Comparison of ENCODE assay signal across 1 cellular context in the genomic region with DNA sequence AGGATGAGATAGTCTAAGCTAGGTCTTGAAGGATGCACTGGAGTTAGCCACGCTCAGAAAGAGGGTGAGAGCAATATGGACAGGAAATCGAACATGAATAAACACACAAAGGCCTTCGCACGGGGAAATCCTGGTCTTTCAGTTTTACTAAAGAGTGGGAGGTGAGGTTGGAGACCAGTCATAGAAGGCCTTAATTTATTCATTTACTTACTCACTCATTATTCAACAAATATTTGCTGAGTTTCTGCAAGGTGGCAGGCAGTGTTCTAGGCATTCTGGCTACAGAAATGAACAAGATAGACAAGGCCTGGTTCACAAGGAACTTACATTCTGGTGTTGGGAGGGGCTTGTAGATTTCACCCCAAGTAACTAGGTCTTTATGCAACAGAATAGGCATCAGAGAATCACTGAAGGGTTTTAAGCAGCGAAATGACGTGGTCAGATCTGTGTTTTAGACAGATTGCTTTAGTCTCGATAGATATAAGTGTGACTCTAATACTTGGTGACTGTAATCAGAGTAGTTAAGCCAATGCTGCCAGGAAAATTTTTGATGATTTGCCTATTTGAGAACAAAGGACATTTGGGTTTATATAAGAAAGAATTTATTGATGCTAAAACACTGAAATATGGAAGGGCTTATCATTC.
TF ChIP-seq lines count a peak whose summit lies in the region.

No MANE protein-coding gene starts in this region.

TF ChIP-seq in HepG2, 621 proteins besides CTCF, POLR2A, EP300 and RAD21 (continued from another document):
- no peak for TF ChIP-seq ZNF33B (CRISPR knock-in tag; IDR thresholded peaks at IDR 0.05)
- TF ChIP-seq BRCA1 (CRISPR knock-in tag; IDR thresholded peaks at IDR 0.05): no peak
TF ChIP-seq in HepG2: peak in this region for 0.
